In genomic region chr17:55334881-55335523, GRCh38 we compare ENCODE assay signal across 1 cellular context.
A peak's percentile ranks its signal among the peaks of the same experiment; 100 is the strongest.
TF ChIP-seq lines count a peak whose summit lies in the region.

No MANE protein-coding gene starts in this region.

TF ChIP-seq in HepG2, 621 proteins besides CTCF, POLR2A, EP300 and RAD21 (continued from another document):
- TF ChIP-seq, protein P1, sequence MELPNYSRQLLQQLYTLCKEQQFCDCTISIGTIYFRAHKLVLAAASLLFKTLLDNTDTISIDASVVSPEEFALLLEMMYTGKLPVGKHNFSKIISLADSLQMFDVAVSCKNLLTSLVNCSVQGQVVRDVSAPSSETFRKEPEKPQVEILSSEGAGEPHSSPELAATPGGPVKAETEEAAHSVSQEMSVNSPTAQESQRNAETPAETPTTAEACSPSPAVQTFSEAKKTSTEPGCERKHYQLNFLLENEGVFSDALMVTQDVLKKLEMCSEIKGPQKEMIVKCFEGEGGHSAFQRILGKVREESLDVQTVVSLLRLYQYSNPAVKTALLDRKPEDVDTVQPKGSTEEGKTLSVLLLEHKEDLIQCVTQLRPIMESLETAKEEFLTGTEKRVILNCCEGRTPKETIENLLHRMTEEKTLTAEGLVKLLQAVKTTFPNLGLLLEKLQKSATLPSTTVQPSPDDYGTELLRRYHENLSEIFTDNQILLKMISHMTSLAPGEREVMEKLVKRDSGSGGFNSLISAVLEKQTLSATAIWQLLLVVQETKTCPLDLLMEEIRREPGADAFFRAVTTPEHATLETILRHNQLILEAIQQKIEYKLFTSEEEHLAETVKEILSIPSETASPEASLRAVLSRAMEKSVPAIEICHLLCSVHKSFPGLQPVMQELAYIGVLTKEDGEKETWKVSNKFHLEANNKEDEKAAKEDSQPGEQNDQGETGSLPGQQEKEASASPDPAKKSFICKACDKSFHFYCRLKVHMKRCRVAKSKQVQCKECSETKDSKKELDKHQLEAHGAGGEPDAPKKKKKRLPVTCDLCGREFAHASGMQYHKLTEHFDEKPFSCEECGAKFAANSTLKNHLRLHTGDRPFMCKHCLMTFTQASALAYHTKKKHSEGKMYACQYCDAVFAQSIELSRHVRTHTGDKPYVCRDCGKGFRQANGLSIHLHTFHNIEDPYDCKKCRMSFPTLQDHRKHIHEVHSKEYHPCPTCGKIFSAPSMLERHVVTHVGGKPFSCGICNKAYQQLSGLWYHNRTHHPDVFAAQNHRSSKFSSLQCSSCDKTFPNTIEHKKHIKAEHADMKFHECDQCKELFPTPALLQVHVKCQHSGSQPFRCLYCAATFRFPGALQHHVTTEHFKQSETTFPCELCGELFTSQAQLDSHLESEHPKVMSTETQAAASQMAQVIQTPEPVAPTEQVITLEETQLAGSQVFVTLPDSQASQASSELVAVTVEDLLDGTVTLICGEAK (IDR thresholded peaks at IDR 0.05): no peak
- TF ChIP-seq, protein P1 (CRISPR knock-in tag; IDR thresholded peaks at IDR 0.05): no peak
- peak; percentile 81 for TF ChIP-seq HNRNPK (IDR thresholded peaks at IDR 0.05; ENCODE audit: low read depth, low read length, poor library complexity, severe bottlenecking)
